Comparison of ENCODE assay signal across 37 cellular contexts in genomic region chr2:74581463-74581862, GRCh38. TPM values are rescaled to one million over a fixed set of nuclear protein-coding genes. Genes with fewer than 3 reads are reported as not detected.
"Had no signal": no experiment of that assay in that cellular context is flagged by ENCODE, and none has a peak within 500 bp of the region (broad histone marks: within the 10 kb centered on the region; RNA-seq: fewer than 3 reads in every experiment).

No MANE protein-coding gene starts in this region.

- H3K27me3 ChIP-seq: MG63 had no signal

- H3K36me3 ChIP-seq: MG63 had no signal

- H3K4me3 ChIP-seq: MG63 had no signal

- H3K9me3 ChIP-seq: MG63 had no signal

- DNase-seq: Karpas-422, Kasumi-1, MG63, MM.1S, MV-4-11, NCI-H1048, NCI-H1092, NCI-H1092 treated with DMSO at 0.1 percent for 48 hours, NCI-H1105, NCI-H1105 treated with DMSO at 0.1 percent for 48 hours, NCI-H1417, NCI-H1417 treated with DMSO at 0.1 percent for 48 hours, NCI-H1436, NCI-H1436 treated with DMSO at 0.1 percent for 48 hours, NCI-H146, NCI-H1694, NCI-H1694 treated with DMSO at 0.1 percent for 48 hours, NCI-H187, NCI-H187 treated with DMSO at 0.1 percent for 48 hours, NCI-H1930, NCI-H2029, NCI-H2029 treated with DMSO at 0.1 percent for 48 hours, NCI-H2081, NCI-H2081 treated with DMSO at 0.1 percent for 48 hours, NCI-H2107, NCI-H2171, NCI-H2171 treated with DMSO at 0.1 percent for 48 hours, NCI-H2227 treated with DMSO at 0.1 percent for 48 hours, NCI-H226, NCI-H345, NCI-H446, NCI-H446 treated with DMSO at 0.1 percent for 48 hours, NCI-H510A, NCI-H510A treated with DMSO at 0.1 percent for 48 hours had no signal

RNA-seq across cellular contexts. Expression of gene DQX1, which starts 55.4 kb away (rescaled TPM):
- total RNA-seq: LHCN-M2, M059J, NCI-H460 had no signal
